Comparison of ENCODE assay signal across 8 cellular contexts in genomic region chr11:70204466-70204799, GRCh38. TPM values are rescaled to one million over a fixed set of nuclear protein-coding genes. Genes with fewer than 3 reads are reported as not detected.
A peak's percentile ranks its signal among the peaks of the same experiment; 100 is the strongest.
DNase-seq lines count a peak whose midpoint lies in the region; ATAC-seq, FAIRE-seq and TF ChIP-seq lines count a peak whose summit lies in the region.

No MANE protein-coding gene starts in this region.

- no peaks in the 10 kb centered on the region for H3K9me3 ChIP-seq in left ventricle myocardium inferior (replicated peaks)
- no peaks in the 10 kb centered on the region for H3K9me3 ChIP-seq in lower lobe of right lung
- H3K9me3 ChIP-seq in upper lobe of right lung: no peaks in the 10 kb centered on the region

- H3K27ac ChIP-seq in left ventricle myocardium inferior (replicated peaks): peak overlapping the region; percentile 96
- H3K27ac ChIP-seq in lower lobe of right lung: peak overlapping the region; percentile 95
- H3K27ac ChIP-seq in upper lobe of right lung: peak overlapping the region; percentile 93

- DNase-seq in left ventricle myocardium inferior: no peak
- DNase-seq in Right ventricle myocardium inferior (ENCODE audit: missing footprints): no peak
- no peak for DNase-seq in astrocyte of the cerebellum (ENCODE audit: low read depth)
- no peak for DNase-seq in lower lobe of right lung
- peak; percentile 58 for DNase-seq in upper lobe of right lung
- DNase-seq in HTR-8/SVneo (ENCODE audit: insufficient read length, low spot score): no peak
- DNase-seq in NAMALWA (ENCODE audit: low spot score): no peak

- no peak for FAIRE-seq in HTR-8/SVneo (lab: Jason Lieb, UNC)

- H3K36me3 ChIP-seq in left ventricle myocardium inferior (peaks cover 32% of the 10 kb centered on the region), lower lobe of right lung (peaks cover 38% of the 10 kb centered on the region), upper lobe of right lung (peaks cover 34% of the 10 kb centered on the region)

- peak overlapping the region; percentile 100 for H3K4me3 ChIP-seq in left ventricle myocardium inferior
- H3K4me3 ChIP-seq in astrocyte of the cerebellum (ENCODE audit: low read depth, low read length): peak overlapping the region; percentile 98
- H3K4me3 ChIP-seq in lower lobe of right lung: peak overlapping the region; percentile 94
- peak overlapping the region; percentile 84 for H3K4me3 ChIP-seq in upper lobe of right lung

- TF ChIP-seq CTCF in left ventricle myocardium inferior (IDR thresholded peaks at IDR 0.05; ENCODE audit: borderline replicate concordance) (no peak), astrocyte of the cerebellum (IDR thresholded peaks at IDR 0.05; ENCODE audit: low read depth, low read length, missing control alignments) (no peak), lower lobe of right lung (IDR thresholded peaks at IDR 0.05) (no peak), upper lobe of right lung (IDR thresholded peaks at IDR 0.05) (no peak)

- in situ Hi-C loops in astrocyte of the cerebellum (cut with HindIII; ENCODE audit: low sequenced_read_pairs): no loop called here

- H3K27me3 ChIP-seq in left ventricle myocardium inferior (ENCODE audit: low read depth) (no peaks in the 10 kb centered on the region), lower lobe of right lung (ENCODE audit: low read depth) (no peaks in the 10 kb centered on the region), upper lobe of right lung (no peaks in the 10 kb centered on the region)

- H3K4me1 ChIP-seq in left ventricle myocardium inferior: peaks cover 42% of the 10 kb centered on the region
- peaks cover 20% of the 10 kb centered on the region for H3K4me1 ChIP-seq in lower lobe of right lung
- peaks cover 16% of the 10 kb centered on the region for H3K4me1 ChIP-seq in upper lobe of right lung

- ATAC-seq in Right ventricle myocardium inferior: no peak
- no peak for ATAC-seq in lower lobe of right lung
- ATAC-seq in upper lobe of right lung: no peak
- ATAC-seq in GM19328 (IDR thresholded peaks at IDR 0.05; ENCODE audit: unreplicated experiment): no peak

- intact Hi-C loops in left ventricle myocardium inferior (cut with micrococcal nuclease): no loop called here
- intact Hi-C loops in Right ventricle myocardium inferior (cut with DNase I): no loop called here
- intact Hi-C loops in lower lobe of right lung (cut with DNase I): no loop called here
- intact Hi-C loops in upper lobe of right lung (cut with DNase I): no loop called here

RNA-seq across cellular contexts. Expression of gene FADD, which starts 1.3 kb away (rescaled TPM):
- total RNA-seq in left ventricle myocardium inferior: 10.7 TPM
- total RNA-seq in Right ventricle myocardium inferior: 12.8 TPM
- 23.0 TPM for total RNA-seq in lower lobe of right lung
- total RNA-seq in upper lobe of right lung: 21.3 TPM
